ENCODE assay signal across 37 cellular contexts in genomic region chr18:74556166-74556565, GRCh38. TPM values are rescaled to one million over a fixed set of nuclear protein-coding genes. Genes with fewer than 3 reads are reported as not detected.
"Had no signal": no experiment of that assay in that cellular context is flagged by ENCODE, and none has a peak within 500 bp of the region (broad histone marks: within the 10 kb centered on the region; RNA-seq: fewer than 3 reads in every experiment).

No MANE protein-coding gene starts in this region.

- H3K9me3 Mint-ChIP-seq: activated CD4-positive, alpha-beta memory T cell treated with anti-CD3 and anti-CD28 coated beads for 36 hours; activated CD4-positive, alpha-beta T cell treated with anti-CD3 and anti-CD28 coated beads, Interleukin-2, amount 10 ng/mL, durations not matched to agents 24 days and 14 days; activated naive CD4-positive, alpha-beta T cell treated with anti-CD3 and anti-CD28 coated beads for 36 hours; activated naive CD4-positive, alpha-beta T cell treated with anti-CD3 and anti-CD28 coated beads, Interleukin-2, amount 50 U/mL, for 24 hours; activated naive CD8-positive, alpha-beta T cell treated with anti-CD3 and anti-CD28 coated beads for 36 hours; activated naive CD8-positive, alpha-beta T cell treated with anti-CD3 and anti-CD28 coated beads, Interleukin-2, amount 50 U/mL, for 24 hours; activated T-helper 1 cell treated with anti-CD3 and anti-CD28 coated beads, Interleukin-12 subunit alpha, Interleukin-12 subunit beta, Interleukin-2, Interleukin-4 antibody, amounts not matched to agents 30 ng/mL and 10 ng/mL and 1 ng/mL, durations not matched to agents 14 hours and 24 hours and 36 hours; activated T-helper 2 cell treated with anti-CD3 and anti-CD28 coated beads, Interferon-gamma antibody, Interleukin-2, Interleukin-4, amounts not matched to agents 10 μg/mL and 5 μg/mL and 100 μg/mL, durations not matched to agents 14 hours and 24 hours and 36 hours; T-helper 2 cell treated with Interferon-gamma antibody and Interleukin-4, amounts not matched to agents 5 μg/mL and 100 μg/mL, for 36 hours had no signal

- ATAC-seq: activated CD4-positive, alpha-beta T cell treated with anti-CD3 and anti-CD28 coated beads for 36 hours; activated CD8-positive, alpha-beta memory T cell treated with anti-CD3 and anti-CD28 coated beads, Interleukin-2, amount 10 ng/mL, durations not matched to agents 7 days and 5 days; activated CD8-positive, alpha-beta T cell treated with anti-CD3 and anti-CD28 coated beads, Interleukin-2, amount 10 ng/mL, durations not matched to agents 7 days and 5 days; activated naive CD8-positive, alpha-beta T cell treated with anti-CD3 and anti-CD28 coated beads, Interleukin-2, amount 50 U/mL, for 24 hours; body of pancreas; gastroesophageal sphincter; T-helper 17 cell had no signal

- H3K36me3 Mint-ChIP-seq: activated CD4-positive, alpha-beta memory T cell treated with anti-CD3 and anti-CD28 coated beads for 36 hours; activated naive CD4-positive, alpha-beta T cell treated with anti-CD3 and anti-CD28 coated beads, Interleukin-2, amount 50 U/mL, for 24 hours; activated naive CD8-positive, alpha-beta T cell treated with anti-CD3 and anti-CD28 coated beads for 36 hours had no signal

- H3K4me3 ChIP-seq: adrenal gland, body of pancreas, esophagus squamous epithelium, gastroesophageal sphincter had no signal

- H3K4me3 Mint-ChIP-seq: activated CD4-positive, alpha-beta memory T cell treated with anti-CD3 and anti-CD28 coated beads for 36 hours; activated CD4-positive, alpha-beta T cell treated with anti-CD3 and anti-CD28 coated beads for 36 hours; activated CD4-positive, alpha-beta T cell treated with anti-CD3 and anti-CD28 coated beads, Interleukin-2, amount 10 ng/mL, durations not matched to agents 24 days and 14 days; activated CD8-positive, alpha-beta memory T cell treated with anti-CD3 and anti-CD28 coated beads, Interleukin-2, amount 10 ng/mL, durations not matched to agents 7 days and 5 days; activated CD8-positive, alpha-beta T cell treated with anti-CD3 and anti-CD28 coated beads, Interleukin-2, amount 10 ng/mL, durations not matched to agents 7 days and 5 days; activated naive CD4-positive, alpha-beta T cell treated with anti-CD3 and anti-CD28 coated beads for 36 hours; activated naive CD4-positive, alpha-beta T cell treated with anti-CD3 and anti-CD28 coated beads, Interleukin-2, amount 50 U/mL, for 24 hours; activated naive CD8-positive, alpha-beta T cell treated with anti-CD3 and anti-CD28 coated beads for 36 hours; activated naive CD8-positive, alpha-beta T cell treated with anti-CD3 and anti-CD28 coated beads, Interleukin-2, amount 50 U/mL, for 24 hours; activated T-helper 1 cell treated with anti-CD3 and anti-CD28 coated beads, Interleukin-12 subunit alpha, Interleukin-12 subunit beta, Interleukin-2, Interleukin-4 antibody, amounts not matched to agents 30 ng/mL and 10 ng/mL and 1 ng/mL, durations not matched to agents 14 hours and 24 hours and 36 hours; T-helper 17 cell; T-helper 2 cell treated with Interferon-gamma antibody and Interleukin-4, amounts not matched to agents 5 μg/mL and 100 μg/mL, for 36 hours had no signal

- H3K9me3 ChIP-seq: adrenal gland, body of pancreas, esophagus squamous epithelium, gastroesophageal sphincter had no signal

- DNase-seq: activated CD4-positive, alpha-beta memory T cell treated with anti-CD3 and anti-CD28 coated beads for 36 hours; activated CD4-positive, alpha-beta T cell treated with anti-CD3 and anti-CD28 coated beads for 36 hours; activated CD4-positive, alpha-beta T cell treated with anti-CD3 and anti-CD28 coated beads, Interleukin-2, amount 10 ng/mL, durations not matched to agents 24 days and 14 days; activated CD4-positive, CD25-positive, alpha-beta regulatory T cell; activated CD4-positive, CD25-positive, alpha-beta regulatory T cell treated with anti-CD3 and anti-CD28 coated beads, Interleukin-2, amount 50 U/mL, for 72 hours; activated CD8-positive, alpha-beta memory T cell treated with anti-CD3 and anti-CD28 coated beads, Interleukin-2, amount 10 ng/mL, durations not matched to agents 7 days and 5 days; activated CD8-positive, alpha-beta memory T cell treated with anti-CD3 and anti-CD28 coated beads, Interleukin-2, amount 50 U/mL, for 4 hours; activated CD8-positive, alpha-beta T cell treated with anti-CD3 and anti-CD28 coated beads, Interleukin-2, amount 10 ng/mL, durations not matched to agents 7 days and 5 days; activated effector memory CD4-positive, alpha-beta T cell treated with anti-CD3 and anti-CD28 coated beads, Interleukin-2, amount 50 U/mL, for 16 hours; activated naive CD4-positive, alpha-beta T cell treated with anti-CD3 and anti-CD28 coated beads for 36 hours; activated naive CD8-positive, alpha-beta T cell treated with anti-CD3 and anti-CD28 coated beads for 36 hours; activated naive CD8-positive, alpha-beta T cell treated with anti-CD3 and anti-CD28 coated beads, Interleukin-2, amount 50 U/mL, for 24 hours; activated T-cell treated with anti-CD3 and anti-CD28 coated beads, Interleukin-2, amount 50 U/mL, for 1 hour; activated T-cell treated with anti-CD3 and anti-CD28 coated beads, Interleukin-2, amount 50 U/mL, for 48 hours; adrenal gland; amygdala; aorta; body of pancreas; caudate nucleus; cortex of kidney; dermis blood vessel endothelial cell; effector CD4-positive, alpha-beta T cell; esophagus squamous epithelium; foreskin melanocyte; T-helper 1 cell; T-helper 17 cell had no signal

- H3K4me1 ChIP-seq: adrenal gland, esophagus squamous epithelium, gastroesophageal sphincter had no signal

- H3K27me3 ChIP-seq: body of pancreas had no signal

- H3K27ac Mint-ChIP-seq: activated CD4-positive, alpha-beta memory T cell treated with anti-CD3 and anti-CD28 coated beads for 36 hours; activated CD4-positive, alpha-beta T cell treated with anti-CD3 and anti-CD28 coated beads for 36 hours; activated CD4-positive, alpha-beta T cell treated with anti-CD3 and anti-CD28 coated beads, Interleukin-2, amount 10 ng/mL, durations not matched to agents 24 days and 14 days; activated CD8-positive, alpha-beta memory T cell treated with anti-CD3 and anti-CD28 coated beads, Interleukin-2, amount 10 ng/mL, durations not matched to agents 7 days and 5 days; activated CD8-positive, alpha-beta T cell treated with anti-CD3 and anti-CD28 coated beads, Interleukin-2, amount 10 ng/mL, durations not matched to agents 7 days and 5 days; activated naive CD4-positive, alpha-beta T cell treated with anti-CD3 and anti-CD28 coated beads for 36 hours; activated naive CD4-positive, alpha-beta T cell treated with anti-CD3 and anti-CD28 coated beads, Interleukin-2, amount 50 U/mL, for 24 hours; activated naive CD8-positive, alpha-beta T cell treated with anti-CD3 and anti-CD28 coated beads for 36 hours; activated naive CD8-positive, alpha-beta T cell treated with anti-CD3 and anti-CD28 coated beads, Interleukin-2, amount 50 U/mL, for 24 hours; activated T-helper 1 cell treated with anti-CD3 and anti-CD28 coated beads, Interleukin-12 subunit alpha, Interleukin-12 subunit beta, Interleukin-2, Interleukin-4 antibody, amounts not matched to agents 30 ng/mL and 10 ng/mL and 1 ng/mL, durations not matched to agents 14 hours and 24 hours and 36 hours; activated T-helper 2 cell treated with anti-CD3 and anti-CD28 coated beads, Interferon-gamma antibody, Interleukin-2, Interleukin-4, amounts not matched to agents 10 μg/mL and 5 μg/mL and 100 μg/mL, durations not matched to agents 14 hours and 24 hours and 36 hours; T-helper 17 cell; T-helper 2 cell treated with Interferon-gamma antibody and Interleukin-4, amounts not matched to agents 5 μg/mL and 100 μg/mL, for 36 hours had no signal

- H3K4me1 Mint-ChIP-seq: activated CD4-positive, alpha-beta T cell treated with anti-CD3 and anti-CD28 coated beads for 36 hours; activated CD8-positive, alpha-beta memory T cell treated with anti-CD3 and anti-CD28 coated beads, Interleukin-2, amount 10 ng/mL, durations not matched to agents 7 days and 5 days; activated naive CD4-positive, alpha-beta T cell treated with anti-CD3 and anti-CD28 coated beads, Interleukin-2, amount 50 U/mL, for 24 hours; activated naive CD8-positive, alpha-beta T cell treated with anti-CD3 and anti-CD28 coated beads for 36 hours; activated naive CD8-positive, alpha-beta T cell treated with anti-CD3 and anti-CD28 coated beads, Interleukin-2, amount 50 U/mL, for 24 hours had no signal

- H3K27me3 Mint-ChIP-seq: activated naive CD8-positive, alpha-beta T cell treated with anti-CD3 and anti-CD28 coated beads for 36 hours had no signal

- H3K27ac ChIP-seq: adrenal gland, body of pancreas, epithelial cell of prostate, esophagus squamous epithelium, gastroesophageal sphincter had no signal

- H3K36me3 ChIP-seq: adrenal gland, esophagus squamous epithelium, gastroesophageal sphincter had no signal

RNA-seq across cellular contexts. Expression of gene CNDP1, which starts 21.9 kb away (rescaled TPM):
- total RNA-seq: activated CD4-positive, alpha-beta memory T cell treated with anti-CD3 and anti-CD28 coated beads for 36 hours; activated CD4-positive, alpha-beta T cell treated with anti-CD3 and anti-CD28 coated beads for 36 hours; activated CD4-positive, alpha-beta T cell treated with anti-CD3 and anti-CD28 coated beads, Interleukin-2, amount 10 ng/mL, durations not matched to agents 24 days and 14 days; activated CD8-positive, alpha-beta memory T cell treated with anti-CD3 and anti-CD28 coated beads for 36 hours; activated CD8-positive, alpha-beta T cell treated with anti-CD3 and anti-CD28 coated beads, Interleukin-2, amount 10 ng/mL, durations not matched to agents 7 days and 5 days; activated naive CD4-positive, alpha-beta T cell treated with anti-CD3 and anti-CD28 coated beads for 36 hours; activated naive CD8-positive, alpha-beta T cell treated with anti-CD3 and anti-CD28 coated beads for 36 hours; activated T-helper 1 cell treated with anti-CD3 and anti-CD28 coated beads, Interleukin-12 subunit alpha, Interleukin-12 subunit beta, Interleukin-2, Interleukin-4 antibody, amounts not matched to agents 30 ng/mL and 10 ng/mL and 1 ng/mL, durations not matched to agents 14 hours and 24 hours and 36 hours; adrenal gland; dermis blood vessel endothelial cell; endothelial cell of umbilical vein; esophagus squamous epithelium; fibroblast of lung; fibroblast of villous mesenchyme; glomerular endothelial cell had no signal
